Comparison of ENCODE assay signal across 28 cellular contexts in genomic region chr5:125126050-125126449, GRCh38.
"Had no signal": no experiment of that assay in that cellular context is flagged by ENCODE, and none has a peak within 500 bp of the region (broad histone marks: within the 10 kb centered on the region; RNA-seq: fewer than 3 reads in every experiment).

No MANE protein-coding gene starts in this region.

- H3K4me3 Mint-ChIP-seq: naive thymus-derived CD8-positive, alpha-beta T cell; nephron; neural crest cell; stimulated activated naive B cell treated with anti-CD40 and anti-IgM and Interleukin-4, amounts not matched to agents 10 μg/mL and 1 μg/mL and 100 μg/mL, for 72 hours had no signal

- DNase-seq: hippocampal formation; kidney glomerular epithelial cell; left cardiac atrium; left ventricle myocardium inferior; mammary epithelial cell; naive thymus-derived CD8-positive, alpha-beta T cell; nucleus accumbens; pancreas; posterior cingulate gyrus; retina; right cardiac atrium; stimulated activated CD4-positive, alpha-beta T cell treated with anti-CD3 and anti-CD28 coated beads, Interleukin-12 subunit alpha, Interleukin-12 subunit beta, amount 100 ng/mL, for 4 hours; stimulated activated CD4-positive, alpha-beta T cell treated with anti-CD3 and anti-CD28 coated beads, Interleukin-15, amount 100 ng/mL, for 24 hours; stimulated activated CD4-positive, alpha-beta T cell treated with anti-CD3 and anti-CD28 coated beads, Interleukin-2, amount 100 ng/mL, for 24 hours; stimulated activated CD4-positive, alpha-beta T cell treated with anti-CD3 and anti-CD28 coated beads, Interleukin-4, amount 100 ng/mL, for 1 hour; stimulated activated naive B cell treated with anti-CD40 and anti-IgM and Interleukin-4, amounts not matched to agents 10 μg/mL and 1 μg/mL and 100 μg/mL, for 72 hours; stimulated activated naive CD8-positive, alpha-beta T cell treated with anti-CD3 and anti-CD28 coated beads, Interleukin-15, Interleukin-2, amounts not matched to agents 100 U/mL and 50 U/mL, for 24 hours; stomach; tibial artery had no signal

- H3K36me3 Mint-ChIP-seq: naive thymus-derived CD8-positive, alpha-beta T cell; stimulated activated naive B cell treated with anti-CD40 and anti-IgM and Interleukin-4, amounts not matched to agents 10 μg/mL and 1 μg/mL and 100 μg/mL, for 72 hours had no signal

- FAIRE-seq: keratinocyte, pancreas had no signal

- H3K36me3 ChIP-seq: left ventricle myocardium inferior, pancreas, prostate gland, stomach, suprapubic skin, thoracic aorta, tibial artery, vagina had no signal

- H3K4me1 Mint-ChIP-seq: naive thymus-derived CD8-positive, alpha-beta T cell had no signal

- H3K4me3 ChIP-seq: left ventricle myocardium inferior, pancreas, prostate gland, skin epidermis, stomach, suprapubic skin, thoracic aorta, tibial artery, vagina had no signal

- H3K9me3 Mint-ChIP-seq: stimulated activated naive B cell treated with anti-CD40 and anti-IgM and Interleukin-4, amounts not matched to agents 10 μg/mL and 1 μg/mL and 100 μg/mL, for 72 hours had no signal

- H3K27ac ChIP-seq: left ventricle myocardium inferior, pancreas, prostate gland, stomach, suprapubic skin, thoracic aorta, tibial artery, vagina had no signal

- H3K27ac Mint-ChIP-seq: naive thymus-derived CD8-positive, alpha-beta T cell; nephron; stimulated activated naive B cell treated with anti-CD40 and anti-IgM and Interleukin-4, amounts not matched to agents 10 μg/mL and 1 μg/mL and 100 μg/mL, for 72 hours had no signal

- ATAC-seq: left cardiac atrium; naive thymus-derived CD8-positive, alpha-beta T cell; pancreas; right cardiac atrium; sciatic nerve; stimulated activated naive B cell treated with anti-CD40 and anti-IgM and Interleukin-4, amounts not matched to agents 10 μg/mL and 1 μg/mL and 100 μg/mL, for 72 hours; stimulated activated naive CD8-positive, alpha-beta T cell treated with anti-CD3 and anti-CD28 coated beads, Interleukin-15, Interleukin-2, amounts not matched to agents 100 U/mL and 50 U/mL, for 24 hours had no signal

- H3K27me3 ChIP-seq: pancreas, stomach, suprapubic skin, tibial artery, vagina had no signal

- H3K27me3 Mint-ChIP-seq: naive thymus-derived CD8-positive, alpha-beta T cell had no signal

- H3K9me3 ChIP-seq: left ventricle myocardium inferior, pancreas, prostate gland, stomach, suprapubic skin, thoracic aorta, tibial artery, vagina had no signal

- H3K4me1 ChIP-seq: left ventricle myocardium inferior, pancreas, prostate gland, suprapubic skin, tibial artery, vagina had no signal
